ENCODE assay signal across 8 cellular contexts in genomic region chr4:3074078-3074845, GRCh38. TPM values are rescaled to one million over a fixed set of nuclear protein-coding genes. Genes with fewer than 3 reads are reported as not detected.
DNase-seq lines count a peak whose midpoint lies in the region; ATAC-seq, FAIRE-seq and TF ChIP-seq lines count a peak whose summit lies in the region.

Gene HTT (plus strand): TSS chr4:3074681. CDS start chr4:3074826, 145 bp downstream.
Gene HTT-AS (minus strand): TSS chr4:3074538.

- peak within 1 kb of the TSS; percentile 93 for H3K9ac ChIP-seq in adipocyte (ENCODE audit: low read length)

- H3K9me3 ChIP-seq in adipocyte (ENCODE audit: control insufficient read depth, low read length) (no peaks in the 10 kb centered on the region), heart left ventricle (no peaks in the 10 kb centered on the region), transverse colon (no peaks in the 10 kb centered on the region)

- peak; percentile 67 for TF ChIP-seq POLR2A in GM12891 (IDR thresholded peaks at IDR 0.05; ENCODE audit: low read depth, low read length)
- peak in 1 of 2 donors; percentile 73 for TF ChIP-seq POLR2A in heart left ventricle (IDR thresholded peaks at IDR 0.05)
- TF ChIP-seq POLR2A in transverse colon (IDR thresholded peaks at IDR 0.05) = peak; percentile 84

- H3K27me3 ChIP-seq in adipocyte (replicated peaks; ENCODE audit: control insufficient read depth, insufficient read depth, low read length) (no peaks in the 10 kb centered on the region), heart left ventricle (no peaks in the 10 kb centered on the region), transverse colon (no peaks in the 10 kb centered on the region)

- peak within 1 kb of the TSS; percentile 96 for H3K4me3 ChIP-seq in adipocyte (ENCODE audit: low read length)
- H3K4me3 ChIP-seq in heart left ventricle = peak within 1 kb of the TSS; percentile 65 to 97 (median 84)
- H3K4me3 ChIP-seq in transverse colon = peak within 1 kb of the TSS; percentile 74 to 96 (median 88)

- TF ChIP-seq EP300 in transverse colon (IDR thresholded peaks at IDR 0.05; ENCODE audit: low read depth) = no peak

- ATAC-seq in HG02798 (IDR thresholded peaks at IDR 0.05; ENCODE audit: poor library complexity, unreplicated experiment) (peak; percentile 86), heart left ventricle (peak; percentile 90 to 94 (median 92))

- no peaks in the 10 kb centered on the region for H3K36me3 ChIP-seq in adipocyte (ENCODE audit: control insufficient read depth, insufficient read depth, low read length, severe bottlenecking)
- no peaks in the 10 kb centered on the region for H3K36me3 ChIP-seq in heart left ventricle
- H3K36me3 ChIP-seq in transverse colon = no peaks in the 10 kb centered on the region

- intact Hi-C loops in heart left ventricle (cut with DNase I) (no loop called here), transverse colon (cut with DNase I; ENCODE audit: low total_unique reads) (no loop called here)

- FAIRE-seq in GM12891 (lab: Jason Lieb, UNC) = peak; percentile 99

- whole genome bisulfite sequencing in heart left ventricle, 4 donors = 0 to 2% (median 1%) methylated on average over 20 to 81 of the region's 81 CpGs
- WGBS in transverse colon (ENCODE audit: low coverage in 1 of 2), 2 donors = 3% methylated on average over 14 of the region's 81 CpGs; no CpG with 5 or more reads in 1 of the 2 donors

- H3K27ac ChIP-seq in heart left ventricle (peak within 1 kb of the TSS; percentile 65 to 91 (median 86)), transverse colon (peak within 1 kb of the TSS; percentile 90 to 98 (median 96))

- in situ Hi-C loops in transverse colon (cut with MboI; ENCODE audit: low pct_ligation_motif_present in 1 of 4, low pct_unique_long_range_greater_than_20kb in 1 of 4, low sequenced_read_pairs in 3 of 4) = no loop called here

- TF ChIP-seq CTCF in heart left ventricle (IDR thresholded peaks at IDR 0.05) = peak in 4 of 12 donors; percentile 10 to 29 (median 17)
- peak in 1 of 5 experiments; percentile 41 for TF ChIP-seq CTCF in transverse colon (IDR thresholded peaks at IDR 0.05)

- DNase-seq in GM12891 (ENCODE audit: insufficient read length, low spot score) (peak; percentile 85), NCI-H1417 (lab: John Stamatoyannopoulos, UW) (peak; percentile 96 to 98 (median 97)), SW 1271 (lab: John Stamatoyannopoulos, UW) (peak; percentile 68 to 82), adipocyte (ENCODE audit: low read depth) (peak; percentile 96), heart left ventricle (peak; percentile 97 to 99 (median 98)), pons (ENCODE audit: low spot score) (peak; percentile 96), transverse colon (peak; percentile 99)

- H3K4me1 ChIP-seq in adipocyte (ENCODE audit: control insufficient read depth, insufficient read depth, low read length) (peaks cover 13% of the 10 kb centered on the region), heart left ventricle (peaks cover 0 to 41% (median 23%) of the 10 kb centered on the region in 12 donors), transverse colon (peaks cover 9 to 25% (median 21%) of the 10 kb centered on the region in 4 donors)

TF ChIP-seq in GM12891, 5 proteins besides CTCF, POLR2A, EP300 and RAD21:
- TF ChIP-seq PAX5 (IDR thresholded peaks at IDR 0.05; ENCODE audit: insufficient read depth, low read length, severe bottlenecking) (no peak), POU2F2 (IDR thresholded peaks at IDR 0.05; ENCODE audit: low read depth, low read length) (no peak), SPI1 (IDR thresholded peaks at IDR 0.05; ENCODE audit: low read depth, low read length) (no peak), POLR2AphosphoS5 (IDR thresholded peaks at IDR 0.05; ENCODE audit: low read depth, low read length) (peak; percentile 22; the same call in 1 of the 2 replicates), TAF1 (IDR thresholded peaks at IDR 0.05; ENCODE audit: low read depth, low read length) (peak; percentile 95)

RNA-seq across cellular contexts. Expression of gene HTT, which starts in this region (rescaled TPM):
- polyA plus RNA-seq in GM12891 (2012; ENCODE audit: low read depth, missing spikeins) = 42.3 TPM
- total RNA-seq in heart left ventricle (100 to 1,000 TPM in 1 of 9 donors, 10 to 100 TPM in 8; 16.1 to 122 (median 33.9) TPM), transverse colon (100 to 1,000 TPM in 1 of 4 donors, 10 to 100 TPM in 3; 40.0 to 111 (median 79.4) TPM)
- 10 to 100 TPM; 13.9 to 16.5 TPM for polyA plus RNA-seq in heart left ventricle

RNA-seq across cellular contexts. Expression of gene HTT-AS, which starts in this region (rescaled TPM):
- not detected for polyA plus RNA-seq in GM12891 (2012; ENCODE audit: low read depth, missing spikeins)
- not detected for total RNA-seq in heart left ventricle
- not detected for polyA plus RNA-seq in heart left ventricle
- not detected for total RNA-seq in transverse colon

Comparison
In these comparisons a context has a peak if more than half of its experiments do, and no peak if none do; other contexts are left out.
1. Peak in every context shown above with its lines: DNase-seq, ATAC-seq, H3K4me3 ChIP-seq and H3K27ac ChIP-seq.